1 cellular context compared by ENCODE assay signal in the genomic region with DNA sequence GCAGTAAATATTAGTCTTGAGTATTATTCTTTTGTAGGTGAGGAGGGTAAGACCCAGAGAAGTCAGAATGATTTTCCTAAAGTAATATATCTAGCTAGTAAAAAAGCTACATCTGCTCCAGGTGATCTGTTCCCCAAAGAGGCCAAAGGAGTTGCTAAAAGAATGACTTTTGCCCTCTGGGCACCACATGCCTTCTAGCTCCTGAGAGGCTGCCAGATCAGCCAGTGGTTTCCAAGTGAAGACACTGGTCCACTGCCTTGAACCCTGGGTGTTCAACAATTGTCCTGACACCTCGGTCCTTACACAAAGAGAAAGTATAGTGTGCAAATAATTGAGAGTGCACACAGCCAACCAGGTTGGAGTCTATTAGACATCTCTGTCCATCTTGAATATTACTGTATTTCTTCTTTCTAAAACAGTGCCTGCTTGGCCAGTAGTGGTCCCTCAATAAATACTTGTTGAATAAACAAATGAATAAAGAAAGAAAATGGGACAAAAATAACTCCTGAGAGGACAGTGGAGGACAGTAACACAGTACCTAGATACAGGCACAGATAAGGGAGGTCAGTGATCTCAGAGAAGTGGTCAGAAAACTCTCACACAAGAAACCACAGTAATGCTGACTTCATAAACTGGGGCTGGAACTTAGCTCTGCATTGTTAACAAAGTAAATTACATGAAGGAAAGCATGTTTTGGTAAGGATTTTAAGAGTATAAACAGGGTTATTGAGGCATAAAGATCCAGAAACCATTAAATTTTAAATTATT.
TF ChIP-seq lines count a peak whose summit lies in the region.

No MANE protein-coding gene starts in this region.

TF ChIP-seq in GM12878, 131 proteins besides CTCF, POLR2A, EP300 and RAD21 (continued from another document):
- TF ChIP-seq, protein P1, sequence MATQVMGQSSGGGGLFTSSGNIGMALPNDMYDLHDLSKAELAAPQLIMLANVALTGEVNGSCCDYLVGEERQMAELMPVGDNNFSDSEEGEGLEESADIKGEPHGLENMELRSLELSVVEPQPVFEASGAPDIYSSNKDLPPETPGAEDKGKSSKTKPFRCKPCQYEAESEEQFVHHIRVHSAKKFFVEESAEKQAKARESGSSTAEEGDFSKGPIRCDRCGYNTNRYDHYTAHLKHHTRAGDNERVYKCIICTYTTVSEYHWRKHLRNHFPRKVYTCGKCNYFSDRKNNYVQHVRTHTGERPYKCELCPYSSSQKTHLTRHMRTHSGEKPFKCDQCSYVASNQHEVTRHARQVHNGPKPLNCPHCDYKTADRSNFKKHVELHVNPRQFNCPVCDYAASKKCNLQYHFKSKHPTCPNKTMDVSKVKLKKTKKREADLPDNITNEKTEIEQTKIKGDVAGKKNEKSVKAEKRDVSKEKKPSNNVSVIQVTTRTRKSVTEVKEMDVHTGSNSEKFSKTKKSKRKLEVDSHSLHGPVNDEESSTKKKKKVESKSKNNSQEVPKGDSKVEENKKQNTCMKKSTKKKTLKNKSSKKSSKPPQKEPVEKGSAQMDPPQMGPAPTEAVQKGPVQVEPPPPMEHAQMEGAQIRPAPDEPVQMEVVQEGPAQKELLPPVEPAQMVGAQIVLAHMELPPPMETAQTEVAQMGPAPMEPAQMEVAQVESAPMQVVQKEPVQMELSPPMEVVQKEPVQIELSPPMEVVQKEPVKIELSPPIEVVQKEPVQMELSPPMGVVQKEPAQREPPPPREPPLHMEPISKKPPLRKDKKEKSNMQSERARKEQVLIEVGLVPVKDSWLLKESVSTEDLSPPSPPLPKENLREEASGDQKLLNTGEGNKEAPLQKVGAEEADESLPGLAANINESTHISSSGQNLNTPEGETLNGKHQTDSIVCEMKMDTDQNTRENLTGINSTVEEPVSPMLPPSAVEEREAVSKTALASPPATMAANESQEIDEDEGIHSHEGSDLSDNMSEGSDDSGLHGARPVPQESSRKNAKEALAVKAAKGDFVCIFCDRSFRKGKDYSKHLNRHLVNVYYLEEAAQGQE (IDR thresholded peaks at IDR 0.05; ENCODE audit: low read depth, low read length), result no peak
- TF ChIP-seq SIN3A (IDR thresholded peaks at IDR 0.05; ENCODE audit: low read depth, low read length) (no peak), PAX8 (IDR thresholded peaks at IDR 0.05) (peak; percentile 20; the same call in 1 of the 2 replicates), HDGF (IDR thresholded peaks at IDR 0.05) (no peak), TCF12 (IDR thresholded peaks at IDR 0.05; ENCODE audit: low read depth, low read length) (no peak), SMC3 (IDR thresholded peaks at IDR 0.05; ENCODE audit: borderline replicate concordance, low read length) (no peak), ZNF384 (IDR thresholded peaks at IDR 0.05; ENCODE audit: borderline replicate concordance, low read depth, low read length) (no peak), MTA2 (IDR thresholded peaks at IDR 0.05; ENCODE audit: low read depth) (peak; percentile 63), EED (IDR thresholded peaks at IDR 0.05; ENCODE audit: low read depth) (0 out of 2 replicates have a peak, but pooled peaks have one; percentile 20), NR2F1 (conservative IDR thresholded peaks at IDR 0.05) (peak; percentile 86), ZNF217 (IDR thresholded peaks at IDR 0.05) (0 out of 2 replicates have a peak, but pooled peaks have one; percentile 13), MEF2B (IDR thresholded peaks at IDR 0.05; ENCODE audit: partially characterized antibody, poor library complexity, severe bottlenecking) (peak; percentile 78), NFIC (IDR thresholded peaks at IDR 0.05; ENCODE audit: low read depth, low read length) (peak; percentile 73; the same call in 1 of the 2 replicates)
- TF ChIP-seq, protein P2, sequence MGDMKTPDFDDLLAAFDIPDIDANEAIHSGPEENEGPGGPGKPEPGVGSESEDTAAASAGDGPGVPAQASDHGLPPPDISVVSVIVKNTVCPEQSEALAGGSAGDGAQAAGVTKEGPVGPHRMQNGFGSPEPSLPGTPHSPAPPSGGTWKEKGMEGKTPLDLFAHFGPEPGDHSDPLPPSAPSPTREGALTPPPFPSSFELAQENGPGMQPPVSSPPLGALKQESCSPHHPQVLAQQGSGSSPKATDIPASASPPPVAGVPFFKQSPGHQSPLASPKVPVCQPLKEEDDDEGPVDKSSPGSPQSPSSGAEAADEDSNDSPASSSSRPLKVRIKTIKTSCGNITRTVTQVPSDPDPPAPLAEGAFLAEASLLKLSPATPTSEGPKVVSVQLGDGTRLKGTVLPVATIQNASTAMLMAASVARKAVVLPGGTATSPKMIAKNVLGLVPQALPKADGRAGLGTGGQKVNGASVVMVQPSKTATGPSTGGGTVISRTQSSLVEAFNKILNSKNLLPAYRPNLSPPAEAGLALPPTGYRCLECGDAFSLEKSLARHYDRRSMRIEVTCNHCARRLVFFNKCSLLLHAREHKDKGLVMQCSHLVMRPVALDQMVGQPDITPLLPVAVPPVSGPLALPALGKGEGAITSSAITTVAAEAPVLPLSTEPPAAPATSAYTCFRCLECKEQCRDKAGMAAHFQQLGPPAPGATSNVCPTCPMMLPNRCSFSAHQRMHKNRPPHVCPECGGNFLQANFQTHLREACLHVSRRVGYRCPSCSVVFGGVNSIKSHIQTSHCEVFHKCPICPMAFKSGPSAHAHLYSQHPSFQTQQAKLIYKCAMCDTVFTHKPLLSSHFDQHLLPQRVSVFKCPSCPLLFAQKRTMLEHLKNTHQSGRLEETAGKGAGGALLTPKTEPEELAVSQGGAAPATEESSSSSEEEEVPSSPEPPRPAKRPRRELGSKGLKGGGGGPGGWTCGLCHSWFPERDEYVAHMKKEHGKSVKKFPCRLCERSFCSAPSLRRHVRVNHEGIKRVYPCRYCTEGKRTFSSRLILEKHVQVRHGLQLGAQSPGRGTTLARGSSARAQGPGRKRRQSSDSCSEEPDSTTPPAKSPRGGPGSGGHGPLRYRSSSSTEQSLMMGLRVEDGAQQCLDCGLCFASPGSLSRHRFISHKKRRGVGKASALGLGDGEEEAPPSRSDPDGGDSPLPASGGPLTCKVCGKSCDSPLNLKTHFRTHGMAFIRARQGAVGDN (IDR thresholded peaks at IDR 0.05), result peak; percentile 34
